19 cellular contexts compared by ENCODE assay signal in genomic region chr5:91264311-91265051, GRCh38.
"Had no signal": no experiment of that assay in that cellular context is flagged by ENCODE, and none has a peak within 500 bp of the region (broad histone marks: within the 10 kb centered on the region; RNA-seq: fewer than 3 reads in every experiment).

No MANE protein-coding gene starts in this region.

- H3K27ac ChIP-seq: brain microvascular endothelial cell, dorsolateral prefrontal cortex, esophagus muscularis mucosa, lower lobe of right lung, ovary, right lobe of liver, transverse colon had no signal

- DNase-seq: activated CD4-positive, alpha-beta T cell treated with anti-CD3 and anti-CD28 coated beads for 1 hour; activated gamma-delta T cell treated with Interleukin-2 at 50 U/mL for 16 hours; activated T-cell treated with anti-CD3 and anti-CD28 coated beads, Interleukin-2, amount 50 U/mL, for 1 hour; anterior cingulate cortex; brain microvascular endothelial cell; caudate nucleus; dorsolateral prefrontal cortex; head of caudate nucleus; kidney; lower lobe of right lung; naive thymus-derived CD8-positive, alpha-beta T cell; ovary; right lobe of liver; stimulated activated CD4-positive, alpha-beta T cell treated with anti-CD3 and anti-CD28 coated beads, Interleukin-2, amount 100 ng/mL, for 48 hours; stimulated activated CD8-positive, alpha-beta memory T cell treated with anti-CD3 and anti-CD28 coated beads, Interleukin-4, amount 100 ng/mL, for 48 hours; stimulated activated naive B cell treated with anti-CD40 and anti-IgM and Interleukin-4, amounts not matched to agents 10 μg/mL and 1 μg/mL and 100 μg/mL, for 72 hours; T-helper 1 cell; transverse colon had no signal

- H3K4me3 ChIP-seq: dorsolateral prefrontal cortex, esophagus muscularis mucosa, lower lobe of right lung, ovary, right lobe of liver, transverse colon had no signal

- ATAC-seq: lower lobe of right lung; naive thymus-derived CD8-positive, alpha-beta T cell; stimulated activated naive B cell treated with anti-CD40 and anti-IgM and Interleukin-4, amounts not matched to agents 10 μg/mL and 1 μg/mL and 100 μg/mL, for 72 hours had no signal

- H3K27me3 ChIP-seq: brain microvascular endothelial cell, dorsolateral prefrontal cortex, esophagus muscularis mucosa, ovary, right lobe of liver, transverse colon had no signal

- H3K36me3 ChIP-seq: brain microvascular endothelial cell, esophagus muscularis mucosa, lower lobe of right lung, ovary, right lobe of liver, transverse colon had no signal

- H3K4me1 ChIP-seq: lower lobe of right lung had no signal

- H3K9me3 ChIP-seq: esophagus muscularis mucosa, lower lobe of right lung, ovary, right lobe of liver, transverse colon had no signal
